ENCODE assay signal across 1 cellular context in the genomic region with DNA sequence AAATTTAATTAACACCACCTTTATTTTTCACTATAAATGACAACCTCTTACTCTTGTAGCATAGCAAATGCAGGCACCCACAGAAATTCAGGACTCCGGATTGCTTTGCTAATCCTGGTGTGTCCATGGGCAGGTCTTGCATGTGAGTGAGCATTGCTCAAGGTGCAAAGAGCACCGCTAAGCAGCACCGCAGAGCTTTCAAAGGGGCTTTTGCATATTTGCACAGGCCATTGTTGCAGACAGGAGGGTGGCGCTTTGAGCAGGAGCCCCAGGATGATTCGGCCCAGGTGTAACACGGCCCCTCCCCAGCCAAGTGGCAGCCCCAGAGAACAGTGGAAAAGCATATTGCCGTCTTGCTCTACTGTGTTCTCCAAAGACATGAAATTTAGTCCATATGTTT.
TF ChIP-seq lines count a peak whose summit lies in the region.

No MANE protein-coding gene starts in this region.

TF ChIP-seq in HepG2, 621 proteins besides CTCF, POLR2A, EP300 and RAD21 (continued from another document and continues in another):
- TF ChIP-seq, protein P1, sequence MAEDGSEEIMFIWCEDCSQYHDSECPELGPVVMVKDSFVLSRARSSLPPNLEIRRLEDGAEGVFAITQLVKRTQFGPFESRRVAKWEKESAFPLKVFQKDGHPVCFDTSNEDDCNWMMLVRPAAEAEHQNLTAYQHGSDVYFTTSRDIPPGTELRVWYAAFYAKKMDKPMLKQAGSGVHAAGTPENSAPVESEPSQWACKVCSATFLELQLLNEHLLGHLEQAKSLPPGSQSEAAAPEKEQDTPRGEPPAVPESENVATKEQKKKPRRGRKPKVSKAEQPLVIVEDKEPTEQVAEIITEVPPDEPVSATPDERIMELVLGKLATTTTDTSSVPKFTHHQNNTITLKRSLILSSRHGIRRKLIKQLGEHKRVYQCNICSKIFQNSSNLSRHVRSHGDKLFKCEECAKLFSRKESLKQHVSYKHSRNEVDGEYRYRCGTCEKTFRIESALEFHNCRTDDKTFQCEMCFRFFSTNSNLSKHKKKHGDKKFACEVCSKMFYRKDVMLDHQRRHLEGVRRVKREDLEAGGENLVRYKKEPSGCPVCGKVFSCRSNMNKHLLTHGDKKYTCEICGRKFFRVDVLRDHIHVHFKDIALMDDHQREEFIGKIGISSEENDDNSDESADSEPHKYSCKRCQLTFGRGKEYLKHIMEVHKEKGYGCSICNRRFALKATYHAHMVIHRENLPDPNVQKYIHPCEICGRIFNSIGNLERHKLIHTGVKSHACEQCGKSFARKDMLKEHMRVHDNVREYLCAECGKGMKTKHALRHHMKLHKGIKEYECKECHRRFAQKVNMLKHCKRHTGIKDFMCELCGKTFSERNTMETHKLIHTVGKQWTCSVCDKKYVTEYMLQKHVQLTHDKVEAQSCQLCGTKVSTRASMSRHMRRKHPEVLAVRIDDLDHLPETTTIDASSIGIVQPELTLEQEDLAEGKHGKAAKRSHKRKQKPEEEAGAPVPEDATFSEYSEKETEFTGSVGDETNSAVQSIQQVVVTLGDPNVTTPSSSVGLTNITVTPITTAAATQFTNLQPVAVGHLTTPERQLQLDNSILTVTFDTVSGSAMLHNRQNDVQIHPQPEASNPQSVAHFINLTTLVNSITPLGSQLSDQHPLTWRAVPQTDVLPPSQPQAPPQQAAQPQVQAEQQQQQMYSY (CRISPR knock-in tag; IDR thresholded peaks at IDR 0.05): peak; percentile 60; the same call in 1 of the 2 replicates
- peak; percentile 98 for TF ChIP-seq PATZ1 (CRISPR knock-in tag; IDR thresholded peaks at IDR 0.05)
- TF ChIP-seq TARDBP (CRISPR knock-in tag; IDR thresholded peaks at IDR 0.05): peak; percentile 79
- TF ChIP-seq SIX1 (CRISPR knock-in tag; IDR thresholded peaks at IDR 0.05; ENCODE audit: borderline replicate concordance): no peak
- no peak for TF ChIP-seq NFRKB (IDR thresholded peaks at IDR 0.05)
- TF ChIP-seq ZEB1 (IDR thresholded peaks at IDR 0.05; ENCODE audit: insufficient replicate concordance, low read depth): peak; percentile 96
- peak; percentile 21; the same call in 1 of the 2 replicates for TF ChIP-seq ZNF878 (CRISPR knock-in tag; IDR thresholded peaks at IDR 0.05)
- TF ChIP-seq HNF4A (CRISPR knock-in tag; IDR thresholded peaks at IDR 0.05): peak; percentile 99
- TF ChIP-seq, protein P2, sequence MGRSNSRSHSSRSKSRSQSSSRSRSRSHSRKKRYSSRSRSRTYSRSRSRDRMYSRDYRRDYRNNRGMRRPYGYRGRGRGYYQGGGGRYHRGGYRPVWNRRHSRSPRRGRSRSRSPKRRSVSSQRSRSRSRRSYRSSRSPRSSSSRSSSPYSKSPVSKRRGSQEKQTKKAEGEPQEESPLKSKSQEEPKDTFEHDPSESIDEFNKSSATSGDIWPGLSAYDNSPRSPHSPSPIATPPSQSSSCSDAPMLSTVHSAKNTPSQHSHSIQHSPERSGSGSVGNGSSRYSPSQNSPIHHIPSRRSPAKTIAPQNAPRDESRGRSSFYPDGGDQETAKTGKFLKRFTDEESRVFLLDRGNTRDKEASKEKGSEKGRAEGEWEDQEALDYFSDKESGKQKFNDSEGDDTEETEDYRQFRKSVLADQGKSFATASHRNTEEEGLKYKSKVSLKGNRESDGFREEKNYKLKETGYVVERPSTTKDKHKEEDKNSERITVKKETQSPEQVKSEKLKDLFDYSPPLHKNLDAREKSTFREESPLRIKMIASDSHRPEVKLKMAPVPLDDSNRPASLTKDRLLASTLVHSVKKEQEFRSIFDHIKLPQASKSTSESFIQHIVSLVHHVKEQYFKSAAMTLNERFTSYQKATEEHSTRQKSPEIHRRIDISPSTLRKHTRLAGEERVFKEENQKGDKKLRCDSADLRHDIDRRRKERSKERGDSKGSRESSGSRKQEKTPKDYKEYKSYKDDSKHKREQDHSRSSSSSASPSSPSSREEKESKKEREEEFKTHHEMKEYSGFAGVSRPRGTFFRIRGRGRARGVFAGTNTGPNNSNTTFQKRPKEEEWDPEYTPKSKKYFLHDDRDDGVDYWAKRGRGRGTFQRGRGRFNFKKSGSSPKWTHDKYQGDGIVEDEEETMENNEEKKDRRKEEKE (IDR thresholded peaks at IDR 0.05): no peak
- TF ChIP-seq RCOR2 (CRISPR knock-in tag; IDR thresholded peaks at IDR 0.05): peak; percentile 66; the same call in 1 of the 2 replicates
- no peak for TF ChIP-seq ZNF230 (CRISPR knock-in tag; IDR thresholded peaks at IDR 0.05)
- no peak for TF ChIP-seq ATAD3A (CRISPR knock-in tag; IDR thresholded peaks at IDR 0.05)
- TF ChIP-seq ZSCAN30 (CRISPR knock-in tag; IDR thresholded peaks at IDR 0.05): no peak
- TF ChIP-seq SYNCRIP (IDR thresholded peaks at IDR 0.05; ENCODE audit: insufficient read depth, low read depth, low read length): no peak
- TF ChIP-seq ZFP90 (CRISPR knock-in tag; IDR thresholded peaks at IDR 0.05; ENCODE audit: borderline replicate concordance): 0 out of 2 replicates have a peak, but pooled peaks have one; percentile 42
- TF ChIP-seq NFAT5 (CRISPR knock-in tag; IDR thresholded peaks at IDR 0.05): no peak
- TF ChIP-seq XRCC5 (optimal IDR thresholded peaks at IDR 0.05; ENCODE audit: low read length): peak; percentile 65
- no peak for TF ChIP-seq SAFB2 (CRISPR knock-in tag; IDR thresholded peaks at IDR 0.05; ENCODE audit: borderline replicate concordance, low read depth)
- TF ChIP-seq ZNF800 (CRISPR knock-in tag; IDR thresholded peaks at IDR 0.05): 0 out of 2 replicates have a peak, but pooled peaks have one; percentile 46
- TF ChIP-seq, protein P3, sequence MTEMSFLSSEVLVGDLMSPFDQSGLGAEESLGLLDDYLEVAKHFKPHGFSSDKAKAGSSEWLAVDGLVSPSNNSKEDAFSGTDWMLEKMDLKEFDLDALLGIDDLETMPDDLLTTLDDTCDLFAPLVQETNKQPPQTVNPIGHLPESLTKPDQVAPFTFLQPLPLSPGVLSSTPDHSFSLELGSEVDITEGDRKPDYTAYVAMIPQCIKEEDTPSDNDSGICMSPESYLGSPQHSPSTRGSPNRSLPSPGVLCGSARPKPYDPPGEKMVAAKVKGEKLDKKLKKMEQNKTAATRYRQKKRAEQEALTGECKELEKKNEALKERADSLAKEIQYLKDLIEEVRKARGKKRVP (CRISPR knock-in tag; IDR thresholded peaks at IDR 0.05): 0 out of 4 replicates have a peak, but pooled peaks of 1 of the 2 experiments have one; percentile 34
- peak; percentile 65; the same call in 1 of the 2 replicates for TF ChIP-seq RERE (CRISPR knock-in tag; IDR thresholded peaks at IDR 0.05; ENCODE audit: low read depth)
- TF ChIP-seq ZNF557 (CRISPR knock-in tag; IDR thresholded peaks at IDR 0.05): peak; percentile 62; the same call in 1 of the 2 replicates
- peak; percentile 89 for TF ChIP-seq ZNF264 (CRISPR knock-in tag; IDR thresholded peaks at IDR 0.05)
- TF ChIP-seq ZBTB7A (CRISPR knock-in tag; IDR thresholded peaks at IDR 0.05): peak; percentile 71; the same call in 1 of the 2 replicates
